In the genomic region with DNA sequence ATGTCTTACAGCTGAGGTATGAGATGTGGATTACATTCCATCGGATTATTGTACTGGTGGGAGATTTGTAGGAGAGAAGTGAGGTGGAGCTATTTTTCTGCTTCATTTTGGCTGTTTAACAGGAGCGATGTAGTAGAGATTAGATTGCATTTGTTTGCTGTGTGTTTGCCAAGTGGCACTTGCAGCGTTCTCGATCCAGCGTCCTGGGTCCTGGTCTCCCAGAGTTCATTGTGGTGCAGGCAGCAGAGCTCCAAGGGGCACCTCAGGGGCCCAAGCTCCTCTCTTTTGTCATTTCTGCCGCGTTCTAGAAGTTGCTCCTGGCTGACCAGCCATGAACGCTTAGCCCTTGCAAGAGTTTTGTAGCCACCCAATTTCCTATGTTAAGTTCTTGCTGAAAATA, we compare ENCODE assay signal across 15 cellular contexts.
A peak's percentile ranks its signal among the peaks of the same experiment; 100 is the strongest.
DNase-seq lines count a peak whose midpoint lies in the region; ATAC-seq and TF ChIP-seq lines count a peak whose summit lies in the region.
"Had no signal": no experiment of that assay in that cellular context is flagged by ENCODE, and none has a peak within 500 bp of the region (broad histone marks: within the 10 kb centered on the region; RNA-seq: fewer than 3 reads in every experiment).

No MANE protein-coding gene starts in this region.

- H3K36me3 Mint-ChIP-seq in brain, result no peaks in the 10 kb centered on the region
- H3K36me3 Mint-ChIP-seq in nephron (ENCODE audit: low read depth), result no peaks in the 10 kb centered on the region
- H3K36me3 Mint-ChIP-seq in endodermal cell (ENCODE audit: low read depth), result no peaks in the 10 kb centered on the region
- H3K36me3 Mint-ChIP-seq: CD4-positive, CD25-positive, alpha-beta regulatory T cell had no signal

- DNase-seq in NCI-H2196 (lab: John Stamatoyannopoulos, UW; ENCODE audit: unreplicated experiment) (peak; percentile 18), NCI-H2196 treated with DMSO at 0.1 percent for 48 hours (lab: John Stamatoyannopoulos, UW; ENCODE audit: unreplicated experiment) (no peak), upper lobe of right lung (no peak), endodermal cell (no peak), DMS53 (lab: John Stamatoyannopoulos, UW) (no peak)
- DNase-seq: 8988T; AML-193; CD4-positive, CD25-positive, alpha-beta regulatory T cell; H7 had no signal

- H3K9me3 ChIP-seq in upper lobe of right lung (no peaks in the 10 kb centered on the region), endodermal cell (ENCODE audit: control insufficient read depth, low read length) (no peaks in the 10 kb centered on the region)
- H3K9me3 ChIP-seq: BLaER1 had no signal

- H3K4me1 ChIP-seq in upper lobe of right lung (peaks cover 41% of the 10 kb centered on the region), endodermal cell (ENCODE audit: control insufficient read depth, insufficient read depth, low read length) (peaks cover 6% of the 10 kb centered on the region)

- H3K27me3 Mint-ChIP-seq in brain, result peaks cover 6% of the 10 kb centered on the region
- H3K27me3 Mint-ChIP-seq in nephron (ENCODE audit: low read depth), result peaks cover 5% of the 10 kb centered on the region
- H3K27me3 Mint-ChIP-seq in endodermal cell (ENCODE audit: insufficient read depth), result peaks cover 3% of the 10 kb centered on the region

- H3K36me3 ChIP-seq in upper lobe of right lung, result no peaks in the 10 kb centered on the region
- H3K36me3 ChIP-seq in endodermal cell (ENCODE audit: control insufficient read depth, insufficient read depth, low read length), result no peaks in the 10 kb centered on the region
- H3K36me3 ChIP-seq: BLaER1 had no signal

- intact Hi-C loops in upper lobe of right lung (cut with DNase I), result no loop called here

- 92 to 97% methylated on average over 6 to 8 of the region's 8 CpGs for WGBS in endodermal cell (ENCODE audit: insufficient coverage in 1 of 2, insufficient read length in 1 of 2), 2 experiments

- H3K4me1 Mint-ChIP-seq in brain (peaks cover 69% of the 10 kb centered on the region), nephron (peaks cover 58% of the 10 kb centered on the region), endodermal cell (peaks cover 38% of the 10 kb centered on the region)
- H3K4me1 Mint-ChIP-seq: CD4-positive, CD25-positive, alpha-beta regulatory T cell had no signal

- H3K4me3 ChIP-seq in upper lobe of right lung (no peak overlapping the region), endodermal cell (ENCODE audit: low read length) (no peak overlapping the region)
- H3K4me3 ChIP-seq: BLaER1, GM12878, GM23338 had no signal

- H3K27me3 ChIP-seq in upper lobe of right lung (no peaks in the 10 kb centered on the region), endodermal cell (ENCODE audit: control insufficient read depth, insufficient read depth, low read length, poor library complexity, severe bottlenecking) (no peaks in the 10 kb centered on the region)
- H3K27me3 ChIP-seq: BLaER1 had no signal

- H3K9ac ChIP-seq in endodermal cell (ENCODE audit: extremely low read depth, low read length, poor library complexity, severe bottlenecking), result no peak overlapping the region
- H3K9ac ChIP-seq: BLaER1 had no signal

- H3K4me3 Mint-ChIP-seq in brain, result no peak overlapping the region
- no peak overlapping the region for H3K4me3 Mint-ChIP-seq in nephron
- no peak overlapping the region for H3K4me3 Mint-ChIP-seq in endodermal cell
- H3K4me3 Mint-ChIP-seq: CD4-positive, CD25-positive, alpha-beta regulatory T cell; GM23338 had no signal

- H3K27ac Mint-ChIP-seq in brain, result peak overlapping the region in 3 of 5 experiments; percentile 7 to 40 (median 11)
- peak overlapping the region in 2 of 3 experiments; percentile 54 to 74 for H3K27ac Mint-ChIP-seq in nephron
- H3K27ac Mint-ChIP-seq in endodermal cell, result no peak overlapping the region
- H3K27ac Mint-ChIP-seq: CD4-positive, CD25-positive, alpha-beta regulatory T cell; GM23338 had no signal

- no peak for TF ChIP-seq CTCF in brain (conservative IDR thresholded peaks at IDR 0.05)
- TF ChIP-seq CTCF in nephron (IDR thresholded peaks at IDR 0.05; ENCODE audit: unreplicated experiment in 3 of 3), result no peak
- TF ChIP-seq CTCF in upper lobe of right lung (IDR thresholded peaks at IDR 0.05), result no peak
- TF ChIP-seq CTCF in endodermal cell (conservative IDR thresholded peaks at IDR 0.05), result no peak

- H3K9me3 Mint-ChIP-seq in brain (no peaks in the 10 kb centered on the region), nephron (no peaks in the 10 kb centered on the region), endodermal cell (no peaks in the 10 kb centered on the region)
- H3K9me3 Mint-ChIP-seq: GM23338 had no signal

- H3K27ac ChIP-seq in upper lobe of right lung (no peak overlapping the region), endodermal cell (ENCODE audit: low read depth, low read length) (no peak overlapping the region)
- H3K27ac ChIP-seq: BLaER1 had no signal

- ATAC-seq in upper lobe of right lung (peak; percentile 51), HG02642 (IDR thresholded peaks at IDR 0.05; ENCODE audit: poor library complexity, unreplicated experiment) (no peak)
- ATAC-seq: GM12878, GM23338 had no signal
